In genomic region chr19:12967907-12968306, GRCh38 we compare ENCODE assay signal across 1 cellular context.
TF ChIP-seq lines count a peak whose summit lies in the region.

No MANE protein-coding gene starts in this region.

TF ChIP-seq in IMR-90, 13 proteins besides CTCF, POLR2A, EP300 and RAD21:
- no peak for TF ChIP-seq MAFK (IDR thresholded peaks at IDR 0.05; ENCODE audit: low read depth, low read length)
- TF ChIP-seq BHLHE40 (IDR thresholded peaks at IDR 0.05; ENCODE audit: low read depth, low read length) = no peak
- no peak for TF ChIP-seq MXI1 (IDR thresholded peaks at IDR 0.05; ENCODE audit: borderline replicate concordance, low read depth, low read length)
- TF ChIP-seq MAZ (IDR thresholded peaks at IDR 0.05; ENCODE audit: borderline replicate concordance, low read depth, low read length) = no peak
